ENCODE assay signal across 20 cellular contexts in the genomic region with DNA sequence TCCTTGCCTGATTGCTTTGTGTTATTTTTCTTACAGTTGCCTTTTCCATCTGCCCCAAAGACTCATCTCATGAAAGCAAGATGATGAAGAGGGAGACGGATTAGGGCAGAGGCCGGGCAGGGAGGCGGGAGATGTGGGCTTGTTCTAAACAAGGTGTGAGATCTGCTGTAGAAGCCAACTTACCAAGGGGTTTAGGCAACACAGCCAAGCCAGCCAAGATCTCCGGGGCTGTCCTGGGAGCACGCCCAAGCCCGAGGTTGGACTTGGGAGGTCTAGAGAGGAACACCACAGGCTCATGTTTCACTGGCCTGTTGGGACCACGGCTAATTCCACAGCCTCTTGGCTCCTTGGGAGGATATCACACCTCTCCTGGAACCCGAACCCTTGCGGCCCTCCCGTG.
A peak's percentile ranks its signal among the peaks of the same experiment; 100 is the strongest.
DNase-seq lines count a peak whose midpoint lies in the region; ATAC-seq and TF ChIP-seq lines count a peak whose summit lies in the region.
"Had no signal": no experiment of that assay in that cellular context is flagged by ENCODE, and none has a peak within 500 bp of the region (broad histone marks: within the 10 kb centered on the region; RNA-seq: fewer than 3 reads in every experiment).

No MANE protein-coding gene starts in this region.

- H4K20me1 ChIP-seq in IMR-90 (ENCODE audit: insufficient read depth, low read length), result no peaks in the 10 kb centered on the region
- H4K20me1 ChIP-seq in MM.1S (ENCODE audit: insufficient read depth, low read length), result no peaks in the 10 kb centered on the region
- H4K20me1 ChIP-seq: BLaER1 treated with 17β-estradiol and CSF1 and Interleukin-3, amounts not matched to agents 10 nM and 100 nM had no signal

- H2AK5ac ChIP-seq in IMR-90 (ENCODE audit: low read depth, low read length), result no peak overlapping the region

- no peak overlapping the region for H2BK120ac ChIP-seq in IMR-90 (ENCODE audit: low read depth, low read length)

- no peak overlapping the region for H3K23ac ChIP-seq in IMR-90 (ENCODE audit: low read depth, low read length)

- no TSS peak for BruUV-seq in IMR-90 (replicated peaks; lab: Mats Ljungman, UMichigan)

- H3K4me2 ChIP-seq in IMR-90 (ENCODE audit: low read depth, low read length), result no peak overlapping the region
- no peak overlapping the region for H3K4me2 ChIP-seq in MM.1S (ENCODE audit: low read depth, low read length)
- H3K4me2 ChIP-seq: A549; BLaER1 treated with 17β-estradiol and CSF1 and Interleukin-3, amounts not matched to agents 10 nM and 100 nM had no signal

- TF ChIP-seq POLR2A in IMR-90 (IDR thresholded peaks at IDR 0.05; ENCODE audit: low read depth, low read length), result no peak
- TF ChIP-seq POLR2A in spleen (IDR thresholded peaks at IDR 0.05), result no peak

- no peak overlapping the region for H3K4ac ChIP-seq in IMR-90 (ENCODE audit: low read depth, low read length)

- in situ Hi-C loops in IMR-90 (cut with MboI; ENCODE audit: low sequenced_read_pairs), result no loop called here

- H4K8ac ChIP-seq in IMR-90 (ENCODE audit: low read depth in 2 of 2, low read length in 2 of 2), result no peak overlapping the region

- TF ChIP-seq CTCF in IMR-90 (conservative IDR thresholded peaks at IDR 0.05; ENCODE audit: low read depth, low read length) (no peak), spleen (IDR thresholded peaks at IDR 0.05 in 8 of 11, conservative IDR thresholded peaks at IDR 0.05 in 3 of 11) (no peak), MM.1S (IDR thresholded peaks at IDR 0.05; ENCODE audit: low read length) (no peak)

- ATAC-seq in IMR-90 (ENCODE audit: low read depth), result no peak
- ATAC-seq: A549 had no signal

- H3K4me1 ChIP-seq in IMR-90 (ENCODE audit: control insufficient read depth, insufficient read depth, low read length), result no peaks in the 10 kb centered on the region
- no peaks in the 10 kb centered on the region for H3K4me1 ChIP-seq in spleen
- H3K4me1 ChIP-seq in MM.1S (ENCODE audit: low read length), result no peaks in the 10 kb centered on the region
- H3K4me1 ChIP-seq: A549, BE2C had no signal

- no peak overlapping the region for H2BK5ac ChIP-seq in IMR-90 (ENCODE audit: low read depth, low read length, poor library complexity, severe bottlenecking)

- no peak for TF ChIP-seq RAD21 in IMR-90 (IDR thresholded peaks at IDR 0.05; ENCODE audit: low read length)

- no peak overlapping the region for H2AK9ac ChIP-seq in IMR-90 (replicated peaks; ENCODE audit: low read depth, low read length, poor library complexity)

- H3K27me3 ChIP-seq in IMR-90 (ENCODE audit: control insufficient read depth, insufficient read depth, low read length), result no peaks in the 10 kb centered on the region
- H3K27me3 ChIP-seq in spleen (replicated peaks in 1 of 7), result no peaks in the 10 kb centered on the region
- H3K27me3 ChIP-seq in MM.1S (replicated peaks; ENCODE audit: insufficient read depth, low read length), result no peaks in the 10 kb centered on the region
- H3K27me3 ChIP-seq: BE2C; BLaER1 treated with 17β-estradiol and CSF1 and Interleukin-3, amounts not matched to agents 10 nM and 100 nM had no signal

- no peak overlapping the region for H3K14ac ChIP-seq in IMR-90 (replicated peaks; ENCODE audit: low read depth, low read length)

- DNase-seq in IMR-90 (no peak), islet precursor cell (peak; percentile 47), spleen (peak; percentile 67), DMS53 (lab: John Stamatoyannopoulos, UW) (no peak), MM.1S (no peak), hippocampal formation (lab: John Stamatoyannopoulos, UW) (no peak)
- DNase-seq: 8988T; ACHN; AML-193; BE2C; CD4-positive, alpha-beta T cell; CD8-positive, alpha-beta memory T cell; DMS 273 treated with DMSO at 0.1 percent for 48 hours; DMS79 treated with DMSO at 0.1 percent for 48 hours; GF-D8; GM23248; H7; HCEC 1CT had no signal

- no peak overlapping the region for H4K91ac ChIP-seq in IMR-90 (ENCODE audit: insufficient read depth, low read depth, low read length)

- H2AFZ ChIP-seq in IMR-90 (replicated peaks; ENCODE audit: low read length, poor library complexity) (peak overlapping the region; percentile 33), MM.1S (ENCODE audit: low read length) (no peak overlapping the region)
- H2AFZ ChIP-seq: GM23248 had no signal

- H3K9me3 ChIP-seq in IMR-90 (ENCODE audit: control insufficient read depth, insufficient read depth, low read length) (peaks cover 34% of the 10 kb centered on the region), spleen (peaks cover 8 to 76% (median 34%) of the 10 kb centered on the region in 8 donors), MM.1S (replicated peaks; ENCODE audit: insufficient read depth, low read length) (no peaks in the 10 kb centered on the region)
- H3K9me3 ChIP-seq: BE2C had no signal

- H2BK20ac ChIP-seq in IMR-90 (ENCODE audit: low read depth, low read length), result no peak overlapping the region

- H3K27ac ChIP-seq in IMR-90 (ENCODE audit: insufficient read depth, low read length), result no peak overlapping the region
- no peak overlapping the region for H3K27ac ChIP-seq in spleen
- H3K27ac ChIP-seq in MM.1S (ENCODE audit: low read length), result no peak overlapping the region
- H3K27ac ChIP-seq: A549; BLaER1 treated with 17β-estradiol and CSF1 and Interleukin-3, amounts not matched to agents 10 nM and 100 nM; GM23248 had no signal

- H3K9ac ChIP-seq in IMR-90 (ENCODE audit: low read depth, low read length) (no peak overlapping the region), MM.1S (ENCODE audit: low read length) (no peak overlapping the region)
- H3K9ac ChIP-seq: BLaER1 treated with 17β-estradiol and CSF1 and Interleukin-3, amounts not matched to agents 10 nM and 100 nM; GM23248 had no signal

- no peaks in the 10 kb centered on the region for H3K9me2 ChIP-seq in MM.1S (replicated peaks; ENCODE audit: insufficient read depth, low read length)

- H3F3A ChIP-seq in MM.1S (ENCODE audit: insufficient read depth, low read length), result no peaks in the 10 kb centered on the region

- intact Hi-C loops in IMR-90 (cut with micrococcal nuclease) (no loop called here), spleen (cut with DNase I; ENCODE audit: low total_unique reads) (no loop called here)

- no peak overlapping the region for H2BK15ac ChIP-seq in IMR-90 (ENCODE audit: low read depth, low read length)

- no peak overlapping the region for H3K18ac ChIP-seq in IMR-90 (ENCODE audit: low read depth, low read length)

- H3K9me1 ChIP-seq in IMR-90 (ENCODE audit: insufficient read depth, low read length), result no peaks in the 10 kb centered on the region

- H3K4me3 ChIP-seq in IMR-90 (ENCODE audit: insufficient read depth, low read depth, low read length) (no peak overlapping the region), spleen (no peak overlapping the region), MM.1S (ENCODE audit: low read length) (no peak overlapping the region)
- H3K4me3 ChIP-seq: A549; BLaER1 treated with 17β-estradiol and CSF1 and Interleukin-3, amounts not matched to agents 10 nM and 100 nM; GM23248 had no signal

- WGBS in IMR-90 (ENCODE audit: extremely low coverage in 2 of 2, insufficient read length in 1 of 2), 2 experiments, result 45% methylated on average over 2 of the region's 10 CpGs; no CpG with 5 or more reads in 1 of the 2 experiments
- WGBS in spleen, 5 donors, result 83 to 87% (median 87%) methylated on average over 10 of the region's 10 CpGs

- H4K5ac ChIP-seq in IMR-90 (ENCODE audit: low read depth, low read length), result no peak overlapping the region

- dilution Hi-C loops in IMR-90 (cut with HindIII; ENCODE audit: low sequenced_read_pairs, unreplicated experiment), result no loop called here

- H3K79me1 ChIP-seq in IMR-90 (ENCODE audit: low read depth in 1 of 2, low read length in 2 of 2), result no peaks in the 10 kb centered on the region

- no peaks in the 10 kb centered on the region for H3K79me2 ChIP-seq in MM.1S (ENCODE audit: low read length)

- POLR2A ChIA-PET in IMR-90 (lab: Charles Lee; ENCODE audit: unreplicated experiment), result no interaction called here

- H3K56ac ChIP-seq in IMR-90 (ENCODE audit: extremely low read depth, insufficient read depth, low read length), result no peak overlapping the region

- CTCF ChIA-PET in IMR-90 (lab: Yijun Ruan, JAX), result no interaction called here

- H3K36me3 ChIP-seq in IMR-90 (ENCODE audit: control insufficient read depth, insufficient read depth, low read length) (no peaks in the 10 kb centered on the region), spleen (no peaks in the 10 kb centered on the region), MM.1S (replicated peaks; ENCODE audit: insufficient read depth, low read length) (no peaks in the 10 kb centered on the region)
- H3K36me3 ChIP-seq: BE2C; BLaER1 treated with 17β-estradiol and CSF1 and Interleukin-3, amounts not matched to agents 10 nM and 100 nM had no signal

TF ChIP-seq in IMR-90, 13 proteins besides CTCF, POLR2A, EP300 and RAD21 (continues in another document):
- TF ChIP-seq, protein P1, sequence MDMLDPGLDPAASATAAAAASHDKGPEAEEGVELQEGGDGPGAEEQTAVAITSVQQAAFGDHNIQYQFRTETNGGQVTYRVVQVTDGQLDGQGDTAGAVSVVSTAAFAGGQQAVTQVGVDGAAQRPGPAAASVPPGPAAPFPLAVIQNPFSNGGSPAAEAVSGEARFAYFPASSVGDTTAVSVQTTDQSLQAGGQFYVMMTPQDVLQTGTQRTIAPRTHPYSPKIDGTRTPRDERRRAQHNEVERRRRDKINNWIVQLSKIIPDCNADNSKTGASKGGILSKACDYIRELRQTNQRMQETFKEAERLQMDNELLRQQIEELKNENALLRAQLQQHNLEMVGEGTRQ (IDR thresholded peaks at IDR 0.05; ENCODE audit: low read depth, low read length), result no peak
- TF ChIP-seq MXI1 (IDR thresholded peaks at IDR 0.05; ENCODE audit: borderline replicate concordance, low read depth, low read length), result no peak
- TF ChIP-seq CEBPB (IDR thresholded peaks at IDR 0.05; ENCODE audit: low read depth, low read length), result no peak
- TF ChIP-seq RFX5 (IDR thresholded peaks at IDR 0.05; ENCODE audit: low read depth, low read length), result no peak
- no peak for TF ChIP-seq SMC3 (IDR thresholded peaks at IDR 0.05; ENCODE audit: low read depth, low read length)
- no peak for TF ChIP-seq MAFK (IDR thresholded peaks at IDR 0.05; ENCODE audit: low read depth, low read length)
- TF ChIP-seq NFE2L2 (IDR thresholded peaks at IDR 0.05; ENCODE audit: low read depth, low read length), result no peak
- no peak for TF ChIP-seq ELK1 (IDR thresholded peaks at IDR 0.05; ENCODE audit: borderline replicate concordance, low read depth, low read length)
- no peak for TF ChIP-seq FOS (IDR thresholded peaks at IDR 0.05; ENCODE audit: low read depth, low read length)
- TF ChIP-seq CHD1 (IDR thresholded peaks at IDR 0.05; ENCODE audit: low read depth, low read length), result no peak

Comparison
In these comparisons a context has a peak if more than half of its experiments do, and no peak if none do; other contexts are left out.
1. DNase-seq: peak in islet precursor cell (single experiment) and spleen (single experiment); none in IMR-90 (single experiment), DMS53 (single experiment), MM.1S (single experiment) and hippocampal formation (0 of 2).